Comparison of ENCODE assay signal across 8 cellular contexts in genomic region chr17:42832934-42833770, GRCh38. TPM values are rescaled to one million over a fixed set of nuclear protein-coding genes. Genes with fewer than 3 reads are reported as not detected.
DNase-seq lines count a peak whose midpoint lies in the region; ATAC-seq and TF ChIP-seq lines count a peak whose summit lies in the region.

A gene with protein sequence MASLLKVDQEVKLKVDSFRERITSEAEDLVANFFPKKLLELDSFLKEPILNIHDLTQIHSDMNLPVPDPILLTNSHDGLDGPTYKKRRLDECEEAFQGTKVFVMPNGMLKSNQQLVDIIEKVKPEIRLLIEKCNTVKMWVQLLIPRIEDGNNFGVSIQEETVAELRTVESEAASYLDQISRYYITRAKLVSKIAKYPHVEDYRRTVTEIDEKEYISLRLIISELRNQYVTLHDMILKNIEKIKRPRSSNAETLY (plus strand): TSS chr17:42833397. CDS start chr17:42833632, 235 bp downstream.

- CTCF ChIA-PET in activated CD4-positive, alpha-beta memory T cell treated with anti-CD3 and anti-CD28 coated beads for 36 hours (lab: Charles Lee), result interaction anchor here (0.8 to 4.4 kb wide), 11 partner anchors 9 to 651 kb away, joined by 3 to 47 read pairs (median 4); partner anchors contain the start of genes AOC2, BECN1, DHX8 and RETREG3

- H3K4me1 Mint-ChIP-seq in CD14-positive monocyte, result peaks cover 24% of the 10 kb centered on the region
- peaks cover 30% of the 10 kb centered on the region for H3K4me1 Mint-ChIP-seq in activated CD4-positive, alpha-beta memory T cell treated with anti-CD3 and anti-CD28 coated beads for 36 hours (ENCODE audit: low read depth)

- POLR2A ChIA-PET in activated CD4-positive, alpha-beta memory T cell treated with anti-CD3 and anti-CD28 coated beads for 36 hours (lab: Charles Lee), result interaction anchor here (0.7 to 2.2 kb wide), 7 partner anchors 9 to 255 kb away, joined by 3 to 14 read pairs (median 6); partner anchors contain the start of genes AOC2, BECN1, CNTD1 and COA3

- H3K4me3 ChIP-seq in dorsolateral prefrontal cortex (peak within 1 kb of the TSS; percentile 71 to 100 (median 96)), lower leg skin (ENCODE audit: low read depth, poor library complexity, severe bottlenecking) (peak within 1 kb of the TSS; percentile 69)

- peak within 1 kb of the TSS; percentile 95 to 96 for H3K4me3 Mint-ChIP-seq in CD14-positive monocyte
- H3K4me3 Mint-ChIP-seq in activated CD4-positive, alpha-beta memory T cell treated with anti-CD3 and anti-CD28 coated beads for 36 hours, result peak within 1 kb of the TSS; percentile 97

- peaks cover 0 to 2% (median 0%) of the 10 kb centered on the region in 7 donors for H3K9me3 Mint-ChIP-seq in CD14-positive monocyte
- H3K9me3 Mint-ChIP-seq in activated CD4-positive, alpha-beta memory T cell treated with anti-CD3 and anti-CD28 coated beads for 36 hours, result no peaks in the 10 kb centered on the region

- DNase-seq in CD14-positive monocyte (ENCODE audit: low spot score) (peak; percentile 91), NCI-H774 (lab: John Stamatoyannopoulos, UW) (peak; percentile 97), dorsolateral prefrontal cortex (peak; percentile 87 to 95 (median 91)), lower leg skin (ENCODE audit: low spot score in 2 of 2) (peak; percentile 82 to 97)
- DNase-seq in activated CD4-positive, alpha-beta memory T cell treated with anti-CD3 and anti-CD28 coated beads for 36 hours, result peak; percentile 93
- peak; percentile 84 to 88 for DNase-seq in stimulated activated CD4-positive, alpha-beta T cell treated with anti-CD3 and anti-CD28 coated beads, Interleukin-4, amount 100 ng/mL, for 48 hours (ENCODE audit: low read depth in 2 of 2)

- TF ChIP-seq CTCF in CD14-positive monocyte (IDR thresholded peaks at IDR 0.05), result no peak
- peak in 35 of 56 donors; percentile 3 to 67 (median 30) for TF ChIP-seq CTCF in dorsolateral prefrontal cortex (IDR thresholded peaks at IDR 0.05 in 54 of 56, conservative IDR thresholded peaks at IDR 0.05 in 2 of 56; ENCODE audit: low read depth in 1 of 56, partially characterized antibody in 56 of 56)
- TF ChIP-seq CTCF in lower leg skin (IDR thresholded peaks at IDR 0.05), result no peak

- peak; percentile 73 for ATAC-seq in GM19351 (IDR thresholded peaks at IDR 0.05; ENCODE audit: unreplicated experiment)
- peak; percentile 78 for ATAC-seq in HG03521 (IDR thresholded peaks at IDR 0.05; ENCODE audit: unreplicated experiment)

- H3K27ac Mint-ChIP-seq in CD14-positive monocyte, result peak within 1 kb of the TSS; percentile 94 to 99 (median 97)
- H3K27ac Mint-ChIP-seq in activated CD4-positive, alpha-beta memory T cell treated with anti-CD3 and anti-CD28 coated beads for 36 hours, result peak within 1 kb of the TSS; percentile 98

- peak within 1 kb of the TSS; percentile 47 to 96 (median 86) for H3K27ac ChIP-seq in dorsolateral prefrontal cortex

- H3K27me3 Mint-ChIP-seq in CD14-positive monocyte (ENCODE audit: low read depth in 3 of 3), result peaks cover 5 to 8% (median 6%) of the 10 kb centered on the region in 3 donors
- H3K27me3 Mint-ChIP-seq in activated CD4-positive, alpha-beta memory T cell treated with anti-CD3 and anti-CD28 coated beads for 36 hours, result no peaks in the 10 kb centered on the region

- peak in 1 of 2 donors; percentile 15 for TF ChIP-seq POLR2A in lower leg skin (IDR thresholded peaks at IDR 0.05)

- intact Hi-C loops in CD14-positive monocyte (cut with micrococcal nuclease), result loop anchor here in 1 of 2 donors (5.0 kb wide), 1 partner anchor 339 kb away; the partner anchor contains the start of gene NBR1
- intact Hi-C loops in activated CD4-positive, alpha-beta memory T cell treated with anti-CD3 and anti-CD28 coated beads for 36 hours (cut with micrococcal nuclease), result loop anchor here (1.0 to 5.0 kb wide), 3 partner anchors 9 to 338 kb away; partner anchors contain the start of genes BECN1, NBR1 and RPL27
- intact Hi-C loops in dorsolateral prefrontal cortex (cut with DNase I), result loop anchor here in 1 of 2 donors (1.0 to 5.0 kb wide), 4 partner anchors 9 to 649 kb away; partner anchors contain the start of genes BECN1, CNTD1, COA3 and DHX8
- intact Hi-C loops in lower leg skin (cut with DNase I; ENCODE audit: low total_unique reads), result no loop called here

- no peaks in the 10 kb centered on the region for H3K27me3 ChIP-seq in dorsolateral prefrontal cortex

- WGBS in lower leg skin, 2 donors, result 0 to 1% methylated on average over 42 to 57 of the region's 71 CpGs

- H3K36me3 Mint-ChIP-seq in CD14-positive monocyte, result peaks cover 21 to 23% of the 10 kb centered on the region in 2 donors
- H3K36me3 Mint-ChIP-seq in activated CD4-positive, alpha-beta memory T cell treated with anti-CD3 and anti-CD28 coated beads for 36 hours, result peaks cover 16% of the 10 kb centered on the region

RNA-seq across cellular contexts. Expression of the gene that starts here (rescaled TPM):
- polyA plus RNA-seq in CD14-positive monocyte, result 100 to 1,000 TPM; 124 to 137 TPM
- 100 to 1,000 TPM; 111 to 116 TPM for total RNA-seq in activated CD4-positive, alpha-beta memory T cell treated with anti-CD3 and anti-CD28 coated beads for 36 hours
- total RNA-seq in dorsolateral prefrontal cortex, result 100 to 1,000 TPM in 4 of 120 experiments, 10 to 100 TPM in 116; 55.1 to 109 (median 84.1) TPM
- 10 to 100 TPM; 56.2 to 82.0 (median 75.1) TPM for total RNA-seq in lower leg skin

Comparison
In these comparisons a context has a peak if more than half of its experiments do, and no peak if none do; other contexts are left out.
1. Peak in every context shown above with its lines: DNase-seq, ATAC-seq, H3K4me3 ChIP-seq and H3K27ac ChIP-seq.
2. CTCF ChIP-seq: peak in dorsolateral prefrontal cortex (35 of 56); none in CD14-positive monocyte (single experiment) and lower leg skin (0 of 3).